ENCODE assay signal across 9 cellular contexts in the genomic region with DNA sequence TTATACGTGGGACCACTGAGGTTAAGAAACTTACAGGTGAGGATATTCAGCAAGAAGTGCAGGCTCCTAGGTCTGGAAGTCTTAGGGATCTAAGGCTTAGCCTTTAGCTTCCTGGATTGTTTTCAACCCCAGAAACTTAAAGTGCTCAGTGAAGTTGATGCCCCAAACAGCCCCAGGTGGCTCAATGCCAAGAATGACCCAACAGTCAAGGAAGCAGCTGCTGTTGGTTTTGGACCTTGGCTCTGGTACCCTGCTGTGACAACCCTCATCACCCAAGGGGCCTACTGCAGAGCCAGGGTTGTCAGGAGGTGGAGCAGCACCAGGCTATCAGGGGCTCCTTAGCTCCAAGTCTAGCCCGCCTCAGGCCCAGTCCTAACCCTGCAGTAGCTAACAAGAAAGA.
A peak's percentile ranks its signal among the peaks of the same experiment; 100 is the strongest.
DNase-seq lines count a peak whose midpoint lies in the region; ATAC-seq lines count a peak whose summit lies in the region.
"Had no signal": no experiment of that assay in that cellular context is flagged by ENCODE, and none has a peak within 500 bp of the region (broad histone marks: within the 10 kb centered on the region; RNA-seq: fewer than 3 reads in every experiment).

No MANE protein-coding gene starts in this region.

- DNase-seq in fibroblast of gingiva (ENCODE audit: low read depth): peak; percentile 17
- no peak for DNase-seq in NCI-H187 (lab: John Stamatoyannopoulos, UW)
- DNase-seq in activated CD4-positive, alpha-beta T cell treated with anti-CD3 and anti-CD28 coated beads for 48 hours: no peak
- DNase-seq in activated CD4-positive, CD25-positive, alpha-beta regulatory T cell (lab: John Stamatoyannopoulos, UW): no peak
- DNase-seq: NCI-H1694 had no signal

- ATAC-seq in GM18511 (IDR thresholded peaks at IDR 0.05; ENCODE audit: unreplicated experiment): peak; percentile 6
- ATAC-seq in GM21529 (IDR thresholded peaks at IDR 0.05; ENCODE audit: unreplicated experiment): peak; percentile 14
- peak; percentile 3 for ATAC-seq in HG03558 (IDR thresholded peaks at IDR 0.05; ENCODE audit: extremely low read depth, unreplicated experiment)
- ATAC-seq in GM19467 (IDR thresholded peaks at IDR 0.05; ENCODE audit: unreplicated experiment): no peak
